8 cellular contexts compared by ENCODE assay signal in the genomic region with DNA sequence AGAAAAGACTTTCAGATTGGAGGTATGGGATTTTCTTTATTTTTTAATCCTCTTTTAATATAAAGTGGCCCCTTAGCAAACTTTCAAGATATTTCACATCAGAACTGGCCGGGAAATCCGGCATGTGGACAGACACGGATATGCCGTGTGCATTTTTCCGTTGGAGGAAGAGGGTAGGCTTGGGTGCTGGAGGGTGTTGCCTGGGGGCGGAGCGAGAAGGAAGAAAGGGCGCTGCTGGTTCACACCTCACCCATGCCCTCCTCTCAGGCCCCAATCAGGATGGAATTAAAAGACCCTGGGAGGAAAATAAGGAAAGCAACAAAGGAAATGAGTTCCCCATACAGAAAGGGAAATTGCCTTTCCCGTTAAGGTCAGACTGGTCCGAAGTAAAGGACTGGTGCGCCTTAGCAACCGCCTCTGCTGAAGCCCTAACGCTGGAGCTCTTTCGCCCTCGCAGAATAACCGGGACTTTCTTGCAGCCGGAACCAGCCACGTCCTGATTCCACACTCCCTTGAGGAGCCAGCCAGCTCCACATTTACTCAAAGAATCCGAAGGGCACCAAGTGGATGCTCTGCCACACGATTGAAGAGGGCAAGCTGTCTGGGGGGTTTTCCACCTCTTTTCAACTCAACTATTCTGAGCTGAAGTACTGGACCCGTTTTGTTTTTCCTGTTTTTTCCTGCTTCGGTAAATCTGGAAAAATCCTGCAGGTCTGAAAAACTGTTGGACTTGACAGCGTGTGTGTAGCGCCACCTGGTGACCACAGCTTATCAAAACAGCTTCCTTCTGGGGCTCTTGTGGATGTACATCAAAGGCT. TPM values are rescaled to one million over a fixed set of nuclear protein-coding genes. Genes with fewer than 3 reads are reported as not detected.
A peak's percentile ranks its signal among the peaks of the same experiment; 100 is the strongest.
DNase-seq lines count a peak whose midpoint lies in the region; ATAC-seq and TF ChIP-seq lines count a peak whose summit lies in the region.

No MANE protein-coding gene starts in this region.

- ATAC-seq in HG03432 (IDR thresholded peaks at IDR 0.05; ENCODE audit: unreplicated experiment) (peak; percentile 44), lower lobe of right lung (peak; percentile 90 to 91), HG02852 (IDR thresholded peaks at IDR 0.05; ENCODE audit: unreplicated experiment) (no peak)
- peak; percentile 82 for ATAC-seq in activated CD8-positive, alpha-beta T cell treated with anti-CD3 and anti-CD28 coated beads for 36 hours

- H3K27me3 ChIP-seq in Caco-2 (replicated peaks; ENCODE audit: control insufficient read depth, insufficient read depth, low read length) (no peaks in the 10 kb centered on the region), lower lobe of right lung (ENCODE audit: low read depth) (no peaks in the 10 kb centered on the region)
- H3K27me3 ChIP-seq in effector memory CD4-positive, alpha-beta T cell (replicated peaks; ENCODE audit: control insufficient read depth, insufficient read depth, low read length, poor library complexity, severe bottlenecking), result no peaks in the 10 kb centered on the region

- no peak overlapping the region for H3K27ac Mint-ChIP-seq in Caco-2 (ENCODE audit: unreplicated experiment)
- H3K27ac Mint-ChIP-seq in activated CD8-positive, alpha-beta T cell treated with anti-CD3 and anti-CD28 coated beads for 36 hours, result peak overlapping the region; percentile 79

- POLR2A ChIA-PET in Caco-2 (lab: Charles Lee), result interaction anchor here (0.7 kb wide), 1 partner anchor 54 kb away, joined by 3 read pairs; no protein-coding TSS in a partner anchor
- POLR2A ChIA-PET in activated CD8-positive, alpha-beta T cell treated with anti-CD3 and anti-CD28 coated beads for 36 hours (lab: Charles Lee), result interaction anchor here (0.9 to 2.5 kb wide), 5 partner anchors 23 to 383 kb away, joined by 3 to 18 read pairs (median 3); a partner anchor contains a TSS

- peaks cover 13% of the 10 kb centered on the region for H3K4me1 Mint-ChIP-seq in Caco-2 (ENCODE audit: low read depth, unreplicated experiment)
- H3K4me1 Mint-ChIP-seq in activated CD8-positive, alpha-beta T cell treated with anti-CD3 and anti-CD28 coated beads for 36 hours (ENCODE audit: low read depth), result peaks cover 26% of the 10 kb centered on the region

- peaks cover 2% of the 10 kb centered on the region for H3K9me3 Mint-ChIP-seq in Caco-2 (ENCODE audit: unreplicated experiment)
- H3K9me3 Mint-ChIP-seq in activated CD8-positive, alpha-beta T cell treated with anti-CD3 and anti-CD28 coated beads for 36 hours, result no peaks in the 10 kb centered on the region

- peak overlapping the region; percentile 59 for H3K27ac ChIP-seq in effector memory CD4-positive, alpha-beta T cell (ENCODE audit: insufficient read depth, low read length, poor library complexity, severe bottlenecking)
- H3K27ac ChIP-seq in lower lobe of right lung, result peak overlapping the region; percentile 66

- no peaks in the 10 kb centered on the region; the same call in 1 of the 2 replicates for H3K9me3 ChIP-seq in Caco-2
- no peaks in the 10 kb centered on the region for H3K9me3 ChIP-seq in effector memory CD4-positive, alpha-beta T cell (ENCODE audit: control insufficient read depth, low read length)
- no peaks in the 10 kb centered on the region for H3K9me3 ChIP-seq in lower lobe of right lung

- no peaks in the 10 kb centered on the region for H3K36me3 Mint-ChIP-seq in Caco-2 (ENCODE audit: insufficient read depth, unreplicated experiment)
- no peaks in the 10 kb centered on the region for H3K36me3 Mint-ChIP-seq in activated CD8-positive, alpha-beta T cell treated with anti-CD3 and anti-CD28 coated beads for 36 hours (ENCODE audit: low read depth)

- H3K4me3 Mint-ChIP-seq in Caco-2 (ENCODE audit: unreplicated experiment), result peak overlapping the region; percentile 63
- peak overlapping the region; percentile 56 for H3K4me3 Mint-ChIP-seq in activated CD8-positive, alpha-beta T cell treated with anti-CD3 and anti-CD28 coated beads for 36 hours

- peak; percentile 96 to 97 for TF ChIP-seq CTCF in Caco-2 (IDR thresholded peaks at IDR 0.05; ENCODE audit: insufficient read depth in 1 of 2, low read depth in 1 of 2, low read length in 1 of 2, severe bottlenecking in 1 of 2, unreplicated experiment in 1 of 2)
- peak; percentile 89 for TF ChIP-seq CTCF in activated CD8-positive, alpha-beta T cell treated with anti-CD3 and anti-CD28 coated beads for 36 hours (IDR thresholded peaks at IDR 0.05)
- TF ChIP-seq CTCF in lower lobe of right lung (IDR thresholded peaks at IDR 0.05), result peak; percentile 84

- peak; percentile 88 to 90 for DNase-seq in Caco-2
- peak; percentile 89 to 93 for DNase-seq in NCI-H526 (lab: John Stamatoyannopoulos, UW)
- DNase-seq in activated CD8-positive, alpha-beta T cell treated with anti-CD3 and anti-CD28 coated beads for 36 hours, result peak; percentile 74
- peak; percentile 28 to 64 (median 42) for DNase-seq in effector memory CD4-positive, alpha-beta T cell
- peak; percentile 74 for DNase-seq in lower lobe of right lung
- peak; percentile 39 to 57 (median 50) for DNase-seq in stimulated activated CD4-positive, alpha-beta T cell treated with anti-CD3 and anti-CD28 coated beads, TNF-alpha, amount 100 ng/mL, for 1 hour (ENCODE audit: low read depth in 3 of 3, low spot score in 1 of 3)

- H3K4me3 ChIP-seq in Caco-2 (ENCODE audit: low read depth, low read length) (peak overlapping the region; percentile 33), lower lobe of right lung (peak overlapping the region; percentile 57)
- peak overlapping the region; percentile 50 for H3K4me3 ChIP-seq in effector memory CD4-positive, alpha-beta T cell (ENCODE audit: insufficient read depth, low read depth, low read length, poor library complexity, severe bottlenecking)

- intact Hi-C loops in Caco-2 (cut with micrococcal nuclease; ENCODE audit: unreplicated experiment) (loop anchor here (1.0 to 10.0 kb wide), 5 partner anchors 146 to 479 kb away; no protein-coding TSS in a partner anchor), lower lobe of right lung (cut with DNase I) (loop anchor here (2.0 kb wide), 1 partner anchor 452 kb away; no protein-coding TSS in a partner anchor)
- intact Hi-C loops in activated CD8-positive, alpha-beta T cell treated with anti-CD3 and anti-CD28 coated beads for 36 hours (cut with micrococcal nuclease), result loop anchor here (1.0 to 5.0 kb wide), 3 partner anchors 24 to 452 kb away; no protein-coding TSS in a partner anchor

- H3K27me3 Mint-ChIP-seq in Caco-2 (ENCODE audit: insufficient read depth, unreplicated experiment), result no peaks in the 10 kb centered on the region
- H3K27me3 Mint-ChIP-seq in activated CD8-positive, alpha-beta T cell treated with anti-CD3 and anti-CD28 coated beads for 36 hours, result no peaks in the 10 kb centered on the region

- H3K4me1 ChIP-seq in Caco-2 (peaks cover 21% of the 10 kb centered on the region), lower lobe of right lung (peaks cover 13% of the 10 kb centered on the region)
- H3K4me1 ChIP-seq in effector memory CD4-positive, alpha-beta T cell (ENCODE audit: control insufficient read depth, insufficient read depth, low read length, poor library complexity, severe bottlenecking), result peaks cover 10% of the 10 kb centered on the region

- CTCF ChIA-PET in Caco-2 (lab: Charles Lee), result interaction anchor here (0.5 to 2.6 kb wide), 27 partner anchors 18 to 1266 kb away, joined by 3 to 45 read pairs (median 4); a partner anchor contains a TSS
- CTCF ChIA-PET in activated CD8-positive, alpha-beta T cell treated with anti-CD3 and anti-CD28 coated beads for 36 hours (lab: Charles Lee), result interaction anchor here (0.6 to 9.5 kb wide), 92 partner anchors 9 to 784 kb away, joined by 3 to 239 read pairs (median 4); a partner anchor contains a TSS

- BruUV-seq in Caco-2 (replicated peaks; lab: Mats Ljungman, UMichigan), result no TSS peak

- H3K36me3 ChIP-seq in Caco-2 (ENCODE audit: control insufficient read depth, insufficient read depth, low read length) (no peaks in the 10 kb centered on the region), lower lobe of right lung (no peaks in the 10 kb centered on the region)
- no peaks in the 10 kb centered on the region for H3K36me3 ChIP-seq in effector memory CD4-positive, alpha-beta T cell (ENCODE audit: control insufficient read depth, insufficient read depth, low read length)

RNA-seq across cellular contexts. Expression of a gene that starts 37.8 kb away (rescaled TPM):
- 5.9 and 8.0 TPM in 2 replicates for total RNA-seq in Caco-2 (2022)
- total RNA-seq in activated CD8-positive, alpha-beta T cell treated with anti-CD3 and anti-CD28 coated beads for 36 hours, result 1 to 10 TPM; 3.7 to 5.1 TPM
- 2.6 TPM for total RNA-seq in lower lobe of right lung
